In the genomic region with DNA sequence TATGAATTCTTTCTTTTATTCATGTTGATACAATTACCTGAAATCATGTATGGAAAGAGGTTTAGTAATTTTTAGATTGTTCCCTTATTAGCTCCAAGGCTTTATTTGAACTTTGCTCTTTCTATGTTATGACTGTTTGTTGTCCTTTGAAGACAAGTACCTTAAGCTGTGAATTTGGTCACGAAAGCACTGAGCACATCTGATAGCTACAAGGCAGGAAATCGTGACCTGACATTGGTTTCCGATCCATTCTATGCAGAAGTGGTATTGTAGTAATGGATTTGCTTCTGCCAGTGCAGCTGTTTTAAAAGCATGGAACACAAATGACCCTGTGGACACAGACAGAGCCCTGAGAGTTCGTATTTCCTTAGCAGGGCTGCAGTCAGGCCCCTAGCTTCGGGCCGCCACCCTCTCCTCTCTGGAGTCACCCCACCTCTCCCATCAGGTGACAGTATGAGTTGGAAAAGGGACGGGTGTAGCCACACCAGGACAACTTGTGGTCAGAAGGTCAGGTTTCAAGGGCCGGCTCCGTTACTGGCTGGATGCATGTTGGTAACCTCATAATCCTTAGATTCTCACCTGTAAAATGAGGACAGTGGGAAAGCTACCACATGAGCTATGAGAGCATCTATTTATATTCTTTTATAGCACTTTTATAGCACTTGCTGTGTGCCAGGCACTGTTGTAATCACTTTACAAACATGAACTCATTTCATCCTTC, we compare ENCODE assay signal across 9 cellular contexts.
DNase-seq lines count a peak whose midpoint lies in the region; FAIRE-seq and TF ChIP-seq lines count a peak whose summit lies in the region.
"Had no signal": no experiment of that assay in that cellular context is flagged by ENCODE, and none has a peak within 500 bp of the region (broad histone marks: within the 10 kb centered on the region; RNA-seq: fewer than 3 reads in every experiment).

No MANE protein-coding gene starts in this region.

- TF ChIP-seq POLR2A in GM12892 (IDR thresholded peaks at IDR 0.05; ENCODE audit: low read depth, low read length) (no peak), endothelial cell of umbilical vein (IDR thresholded peaks at IDR 0.05; ENCODE audit: low read depth, low read length) (no peak), prostate gland (IDR thresholded peaks at IDR 0.05) (no peak)

- H3K4me1 ChIP-seq in endothelial cell of umbilical vein (ENCODE audit: control insufficient read depth, extremely low read depth, insufficient read depth, low read length) (peaks cover 61% of the 10 kb centered on the region), prostate gland (replicated peaks) (peaks cover 17% of the 10 kb centered on the region), Karpas-422 (ENCODE audit: low read length) (peaks cover 38% of the 10 kb centered on the region)

- no peak overlapping the region for H3K4me3 ChIP-seq in endothelial cell of umbilical vein (replicated peaks in 1 of 3; ENCODE audit: insufficient read depth in 1 of 3, low read depth in 1 of 3, low read length in 3 of 3)
- no peak overlapping the region for H3K4me3 ChIP-seq in prostate gland
- no peak overlapping the region for H3K4me3 ChIP-seq in Karpas-422 (ENCODE audit: low read length)

- H3K79me2 ChIP-seq in endothelial cell of umbilical vein (ENCODE audit: control insufficient read depth, insufficient read depth, low read length): peaks cover 25% of the 10 kb centered on the region
- H3K79me2 ChIP-seq in Karpas-422 (ENCODE audit: low read length): no peaks in the 10 kb centered on the region

- H4K20me1 ChIP-seq in endothelial cell of umbilical vein (replicated peaks; ENCODE audit: control insufficient read depth, extremely low read depth, insufficient read depth, low read length) (no peaks in the 10 kb centered on the region), Karpas-422 (ENCODE audit: insufficient read depth, low read depth, low read length) (no peaks in the 10 kb centered on the region)

- TF ChIP-seq CTCF in endothelial cell of umbilical vein (IDR thresholded peaks at IDR 0.05; ENCODE audit: extremely low read depth in 1 of 2, insufficient read depth in 1 of 2, low read depth in 1 of 2, low read length in 2 of 2) (no peak), prostate gland (IDR thresholded peaks at IDR 0.05) (no peak)

- BruUV-seq in endothelial cell of umbilical vein (replicated peaks; lab: Mats Ljungman, UMichigan): no TSS peak

- FAIRE-seq in GM12892 (lab: Jason Lieb, UNC) (peak; percentile 5), endothelial cell of umbilical vein (lab: Jason Lieb, UNC) (peak; percentile 89)

- WGBS in prostate gland: 47% methylated on average over 9 of the region's 9 CpGs

- H3K27ac ChIP-seq in endothelial cell of umbilical vein (ENCODE audit: insufficient read depth, low read depth, low read length): peak overlapping the region; percentile 66
- peak overlapping the region; percentile 75 to 78 for H3K27ac ChIP-seq in prostate gland
- no peak overlapping the region for H3K27ac ChIP-seq in Karpas-422 (ENCODE audit: low read length)

- H2AFZ ChIP-seq in endothelial cell of umbilical vein (ENCODE audit: low read depth, low read length): no peak overlapping the region
- no peak overlapping the region for H2AFZ ChIP-seq in Karpas-422 (ENCODE audit: low read length)

- in situ Hi-C loops in KBM-7 (cut with MboI; ENCODE audit: low pct_unique_long_range_greater_than_20kb, low sequenced_read_pairs): no loop called here

- dilution Hi-C loops in endothelial cell of umbilical vein (cut with MboI; ENCODE audit: extremely low pct_ligation_motif_present, low sequenced_read_pairs): no loop called here

- H3K9ac ChIP-seq in endothelial cell of umbilical vein (replicated peaks; ENCODE audit: extremely low read depth, insufficient read depth, low read length): peak overlapping the region; percentile 42
- no peak overlapping the region for H3K9ac ChIP-seq in Karpas-422 (ENCODE audit: low read length)

- H3K4me2 ChIP-seq in endothelial cell of umbilical vein (ENCODE audit: insufficient read depth, low read length) (peak overlapping the region; percentile 66), Karpas-422 (ENCODE audit: low read depth, low read length, poor library complexity, severe bottlenecking) (no peak overlapping the region)

- POLR2A ChIA-PET in endothelial cell of umbilical vein (lab: Charles Lee): interaction anchor here (0.6 kb wide), 2 partner anchors 20 to 106 kb away, joined by 8 to 9 read pairs; no protein-coding TSS in a partner anchor

- H3K9me1 ChIP-seq in endothelial cell of umbilical vein (replicated peaks; ENCODE audit: control insufficient read depth, extremely low read depth, insufficient read depth, low read length): no peaks in the 10 kb centered on the region

- CTCF ChIA-PET in endothelial cell of umbilical vein (lab: Charles Lee): interaction anchor here (1.0 to 2.7 kb wide), 3 partner anchors 10 to 71 kb away, joined by 5 to 7 read pairs (median 6); a partner anchor contains a TSS

- H3K9me3 ChIP-seq in endothelial cell of umbilical vein (replicated peaks; ENCODE audit: control insufficient read depth, insufficient read depth, low read length) (no peaks in the 10 kb centered on the region), prostate gland (no peaks in the 10 kb centered on the region), Karpas-422 (ENCODE audit: low read length) (no peaks in the 10 kb centered on the region)

- DNase-seq in GM12892 (ENCODE audit: insufficient read length): no peak
- DNase-seq in KBM-7: peak; percentile 45
- DNase-seq in endothelial cell of umbilical vein (ENCODE audit: low read depth, low spot score): peak; percentile 89
- DNase-seq in prostate gland (ENCODE audit: low spot score): peak; percentile 44
- no peak for DNase-seq in NCI-H446 treated with DMSO at 0.1 percent for 48 hours (lab: John Stamatoyannopoulos, UW)
- DNase-seq in Karpas-422: no peak
- DNase-seq in NCI-H748 (lab: John Stamatoyannopoulos, UW; ENCODE audit: unreplicated experiment): no peak
- DNase-seq in SKM-1 treated with dmso at 0.1 percent for 144 hours (lab: John Stamatoyannopoulos, UW; ENCODE audit: unreplicated experiment): no peak
- DNase-seq: HCEC 1CT had no signal

- intact Hi-C loops in endothelial cell of umbilical vein (cut with micrococcal nuclease): loop anchor here (1.0 to 5.0 kb wide), 2 partner anchors 30 to 34 kb away; no protein-coding TSS in a partner anchor
- intact Hi-C loops in prostate gland (cut with DNase I): loop anchor here (5.0 kb wide), 1 partner anchor 69 kb away; a partner anchor contains a TSS

- no peaks in the 10 kb centered on the region for H3K9me2 ChIP-seq in Karpas-422 (replicated peaks; ENCODE audit: insufficient read depth, low read length)

- H3K27me3 ChIP-seq in endothelial cell of umbilical vein (ENCODE audit: control insufficient read depth in 2 of 2, insufficient read depth in 2 of 2, low read length in 2 of 2) (no peaks in the 10 kb centered on the region), prostate gland (replicated peaks; ENCODE audit: insufficient read depth) (no peaks in the 10 kb centered on the region), Karpas-422 (ENCODE audit: low read length) (no peaks in the 10 kb centered on the region)

- H3K36me3 ChIP-seq in endothelial cell of umbilical vein (ENCODE audit: control insufficient read depth in 2 of 2, extremely low read depth in 1 of 2, insufficient read depth in 2 of 2, low read length in 2 of 2): no peaks in the 10 kb centered on the region
- H3K36me3 ChIP-seq in prostate gland: no peaks in the 10 kb centered on the region
- no peaks in the 10 kb centered on the region for H3K36me3 ChIP-seq in Karpas-422 (ENCODE audit: insufficient read depth, low read length)

TF ChIP-seq in endothelial cell of umbilical vein, 7 proteins besides CTCF, POLR2A, EP300 and RAD21:
- TF ChIP-seq MYC (IDR thresholded peaks at IDR 0.05; ENCODE audit: low read depth, low read length): no peak
- TF ChIP-seq POLR2AphosphoS5 (IDR thresholded peaks at IDR 0.05; ENCODE audit: insufficient read depth, low read depth, low read length): peak; percentile 59
- TF ChIP-seq EZH2 (IDR thresholded peaks at IDR 0.05; ENCODE audit: borderline replicate concordance, low read depth, low read length, severe bottlenecking): no peak
- peak; percentile 78 for TF ChIP-seq GATA2 (IDR thresholded peaks at IDR 0.05; ENCODE audit: insufficient read depth, insufficient read length, low read depth, low read length)
- no peak for TF ChIP-seq FOS (IDR thresholded peaks at IDR 0.05; ENCODE audit: borderline replicate concordance, insufficient read depth, low read length)
- TF ChIP-seq, protein P1, sequence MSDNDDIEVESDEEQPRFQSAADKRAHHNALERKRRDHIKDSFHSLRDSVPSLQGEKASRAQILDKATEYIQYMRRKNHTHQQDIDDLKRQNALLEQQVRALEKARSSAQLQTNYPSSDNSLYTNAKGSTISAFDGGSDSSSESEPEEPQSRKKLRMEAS (IDR thresholded peaks at IDR 0.05; ENCODE audit: insufficient read depth, insufficient read length): no peak
- peak; percentile 15 for TF ChIP-seq JUN (IDR thresholded peaks at IDR 0.05; ENCODE audit: borderline replicate concordance, insufficient read depth, insufficient read length, low read depth)

Comparison
In these comparisons a context has a peak if more than half of its experiments do, and no peak if none do; other contexts are left out.
1. DNase-seq: peak in KBM-7 (single experiment), endothelial cell of umbilical vein (single experiment) and prostate gland (single experiment); none in GM12892 (single experiment), NCI-H446 treated with DMSO at 0.1 percent for 48 hours (single experiment), Karpas-422 (single experiment), NCI-H748 (single experiment) and SKM-1 treated with dmso at 0.1 percent for 144 hours (single experiment).